ENCODE assay signal across 8 cellular contexts in genomic region chr5:161546463-161547301, GRCh38. TPM values are rescaled to one million over a fixed set of nuclear protein-coding genes. Genes with fewer than 3 reads are reported as not detected.
DNase-seq lines count a peak whose midpoint lies in the region; ATAC-seq, FAIRE-seq and TF ChIP-seq lines count a peak whose summit lies in the region.

Gene GABRB2 (minus strand): TSS chr5:161546725. CDS start chr5:161546643, 82 bp downstream.

- H3K27ac ChIP-seq in RWPE2 (ENCODE audit: poor library complexity, severe bottlenecking) (no peak within 1 kb of the TSS), right lobe of liver (no peak within 1 kb of the TSS)

- H3K27ac Mint-ChIP-seq in stimulated activated naive B cell treated with anti-CD40 and anti-IgM and Interleukin-4, amounts not matched to agents 10 μg/mL and 1 μg/mL and 100 μg/mL, for 72 hours: peak within 1 kb of the TSS; percentile 25

- intact Hi-C loops in right lobe of liver (cut with DNase I): no loop called here

- H3K4me3 ChIP-seq in RWPE2 (ENCODE audit: severe bottlenecking): peak within 1 kb of the TSS; percentile 14
- H3K4me3 ChIP-seq in right lobe of liver: peak within 1 kb of the TSS in 2 of 3 donors; percentile 16 to 27

- ATAC-seq in GM19324 (IDR thresholded peaks at IDR 0.05; ENCODE audit: low FRiP score, unreplicated experiment) (peak; percentile 69), HG03342 (IDR thresholded peaks at IDR 0.05; ENCODE audit: unreplicated experiment) (peak; percentile 68), RWPE2 (ENCODE audit: low read depth) (no peak; the same call in 2 of the 3 replicates), right lobe of liver (peak in 3 of 4 donors; percentile 34 to 48 (median 42))
- peak; percentile 70 to 75 for ATAC-seq in stimulated activated naive B cell treated with anti-CD40 and anti-IgM and Interleukin-4, amounts not matched to agents 10 μg/mL and 1 μg/mL and 100 μg/mL, for 72 hours (replicated peaks)

- H3K4me1 Mint-ChIP-seq in stimulated activated naive B cell treated with anti-CD40 and anti-IgM and Interleukin-4, amounts not matched to agents 10 μg/mL and 1 μg/mL and 100 μg/mL, for 72 hours: peaks cover 8 to 40% of the 10 kb centered on the region in 2 donors

- peaks cover 58% of the 10 kb centered on the region for H3K27me3 ChIP-seq in RWPE2 (ENCODE audit: insufficient read depth, poor library complexity, severe bottlenecking)
- peaks cover 0 to 26% of the 10 kb centered on the region in 2 donors for H3K27me3 ChIP-seq in right lobe of liver

- DNase-seq in D721Med (ENCODE audit: insufficient read length, low spot score): peak; percentile 22
- DNase-seq in RWPE2 (ENCODE audit: low spot score): no peak
- peak; percentile 53 for DNase-seq in dermis blood vessel endothelial cell
- DNase-seq in right lobe of liver: peak in 1 of 3 donors; percentile 27
- DNase-seq in stimulated activated naive B cell treated with anti-CD40 and anti-IgM and Interleukin-4, amounts not matched to agents 10 μg/mL and 1 μg/mL and 100 μg/mL, for 72 hours: peak; percentile 19
- DNase-seq in amniotic stem cell (lab: John Stamatoyannopoulos, UW): no peak

- H3K9me3 ChIP-seq in RWPE2 (ENCODE audit: severe bottlenecking) (no peaks in the 10 kb centered on the region), right lobe of liver (no peaks in the 10 kb centered on the region)

- no peaks in the 10 kb centered on the region for H3K4me1 ChIP-seq in RWPE2 (ENCODE audit: insufficient read depth, poor library complexity, severe bottlenecking)
- H3K4me1 ChIP-seq in right lobe of liver: peaks cover 0 to 20% (median 0%) of the 10 kb centered on the region in 4 donors

- FAIRE-seq in D721Med (lab: Jason Lieb, UNC): no peak

- H3K9me3 Mint-ChIP-seq in stimulated activated naive B cell treated with anti-CD40 and anti-IgM and Interleukin-4, amounts not matched to agents 10 μg/mL and 1 μg/mL and 100 μg/mL, for 72 hours: peaks cover 3 to 4% of the 10 kb centered on the region in 2 donors

- 1% methylated on average over 32 of the region's 32 CpGs for WGBS in right lobe of liver (ENCODE audit: insufficient coverage, low coverage, low lambda C conversion rate, missing lambda C conversion rate)

- no peaks in the 10 kb centered on the region for H3K36me3 ChIP-seq in RWPE2 (ENCODE audit: low read depth)
- no peaks in the 10 kb centered on the region for H3K36me3 ChIP-seq in right lobe of liver

- TF ChIP-seq POLR2A in right lobe of liver (IDR thresholded peaks at IDR 0.05): no peak

- TF ChIP-seq CTCF in D721Med (IDR thresholded peaks at IDR 0.05; ENCODE audit: insufficient read depth, missing control alignments): no peak
- no peak for TF ChIP-seq CTCF in RWPE2 (IDR thresholded peaks at IDR 0.05; ENCODE audit: poor library complexity, severe bottlenecking)
- no peak for TF ChIP-seq CTCF in right lobe of liver (IDR thresholded peaks at IDR 0.05)

- peak within 1 kb of the TSS; percentile 81 to 84 for H3K4me3 Mint-ChIP-seq in stimulated activated naive B cell treated with anti-CD40 and anti-IgM and Interleukin-4, amounts not matched to agents 10 μg/mL and 1 μg/mL and 100 μg/mL, for 72 hours

- H3K27me3 Mint-ChIP-seq in stimulated activated naive B cell treated with anti-CD40 and anti-IgM and Interleukin-4, amounts not matched to agents 10 μg/mL and 1 μg/mL and 100 μg/mL, for 72 hours: peaks cover 70 to 76% of the 10 kb centered on the region in 2 donors

- no peaks in the 10 kb centered on the region for H3K36me3 Mint-ChIP-seq in stimulated activated naive B cell treated with anti-CD40 and anti-IgM and Interleukin-4, amounts not matched to agents 10 μg/mL and 1 μg/mL and 100 μg/mL, for 72 hours

RNA-seq across cellular contexts. Expression of gene GABRB2, which starts in this region (rescaled TPM):
- total RNA-seq in dermis blood vessel endothelial cell (not detected in 2 replicates), right lobe of liver (not detected)

Comparison
In these comparisons a context has a peak if more than half of its experiments do, and no peak if none do; other contexts are left out.
1. Peak in DNase-seq in dermis blood vessel endothelial cell; RNA of the gene not detected or under 1 TPM.
2. Peak in ATAC-seq and H3K4me3 ChIP-seq in right lobe of liver; RNA of the gene not detected or under 1 TPM.
3. DNase-seq: peak in D721Med (single experiment) and stimulated activated naive B cell treated with anti-CD40 and anti-IgM and Interleukin-4, amounts not matched to agents 10 μg/mL and 1 μg/mL and 100 μg/mL, for 72 hours (single experiment); none in RWPE2 (single experiment) and amniotic stem cell (single experiment).